1 cellular context compared by ENCODE assay signal in genomic region chr3:69786854-69787253, GRCh38.
TF ChIP-seq lines count a peak whose summit lies in the region.

No MANE protein-coding gene starts in this region.

TF ChIP-seq in endothelial cell of umbilical vein, 7 proteins besides CTCF, POLR2A, EP300 and RAD21:
- no peak for TF ChIP-seq JUN (IDR thresholded peaks at IDR 0.05; ENCODE audit: borderline replicate concordance, insufficient read depth, insufficient read length, low read depth)
- no peak for TF ChIP-seq FOS (IDR thresholded peaks at IDR 0.05; ENCODE audit: borderline replicate concordance, insufficient read depth, low read length)
- TF ChIP-seq MYC (IDR thresholded peaks at IDR 0.05; ENCODE audit: low read depth, low read length) = no peak
- TF ChIP-seq GATA2 (IDR thresholded peaks at IDR 0.05; ENCODE audit: insufficient read depth, insufficient read length, low read depth, low read length) = no peak
- TF ChIP-seq, protein P1, sequence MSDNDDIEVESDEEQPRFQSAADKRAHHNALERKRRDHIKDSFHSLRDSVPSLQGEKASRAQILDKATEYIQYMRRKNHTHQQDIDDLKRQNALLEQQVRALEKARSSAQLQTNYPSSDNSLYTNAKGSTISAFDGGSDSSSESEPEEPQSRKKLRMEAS (IDR thresholded peaks at IDR 0.05; ENCODE audit: insufficient read depth, insufficient read length) = no peak
- TF ChIP-seq POLR2AphosphoS5 (IDR thresholded peaks at IDR 0.05; ENCODE audit: insufficient read depth, low read depth, low read length) = no peak
- TF ChIP-seq EZH2 (IDR thresholded peaks at IDR 0.05; ENCODE audit: borderline replicate concordance, low read depth, low read length, severe bottlenecking) = no peak
